ENCODE assay signal across 23 cellular contexts in genomic region chr10:114033566-114033965, GRCh38. TPM values are rescaled to one million over a fixed set of nuclear protein-coding genes. Genes with fewer than 3 reads are reported as not detected.
"Had no signal": no experiment of that assay in that cellular context is flagged by ENCODE, and none has a peak within 500 bp of the region (broad histone marks: within the 10 kb centered on the region; RNA-seq: fewer than 3 reads in every experiment).

No MANE protein-coding gene starts in this region.

- ATAC-seq: foreskin keratinocyte; left cardiac atrium; left ventricle myocardium superior; stimulated activated naive B cell treated with anti-CD40 and anti-IgM and Interleukin-4, amounts not matched to agents 10 μg/mL and 1 μg/mL and 100 μg/mL, for 72 hours had no signal

- DNase-seq: cortex of kidney; dorsolateral prefrontal cortex; effector CD8-positive, alpha-beta T cell; esophagus squamous epithelium; foreskin keratinocyte; immature natural killer cell; kidney; left cardiac atrium; left ventricle myocardium superior; mesenchymal stem cell; naive B cell; sigmoid colon; stimulated activated CD4-positive, alpha-beta T cell treated with anti-CD3 and anti-CD28 coated beads, Interleukin-2, amount 100 ng/mL, for 24 hours; stimulated activated CD4-positive, alpha-beta T cell treated with anti-CD3 and anti-CD28 coated beads, Interleukin-4, amount 100 ng/mL, for 4 hours; stimulated activated naive B cell treated with anti-CD40 and anti-IgM and Interleukin-4, amounts not matched to agents 10 μg/mL and 1 μg/mL and 100 μg/mL, for 72 hours; stomach; substantia nigra; transverse colon had no signal

- H3K36me3 ChIP-seq: esophagus squamous epithelium, sigmoid colon, stomach, thoracic aorta, transverse colon had no signal

- H3K27ac ChIP-seq: epithelial cell of prostate, esophagus squamous epithelium, foreskin keratinocyte, sigmoid colon, skin epidermis, stomach, thoracic aorta, transverse colon had no signal

- H3K4me3 ChIP-seq: dorsolateral prefrontal cortex, esophagus squamous epithelium, lung, sigmoid colon, skin epidermis, stomach, thoracic aorta, transverse colon had no signal

- H3K27me3 ChIP-seq: dorsolateral prefrontal cortex, foreskin keratinocyte, sigmoid colon, stomach had no signal

- H3K9me3 ChIP-seq: esophagus squamous epithelium, sigmoid colon, stomach, thoracic aorta, transverse colon had no signal

- H3K4me1 ChIP-seq: sigmoid colon, stomach, transverse colon had no signal

RNA-seq across cellular contexts. Expression of gene ADRB1, which starts 10.1 kb away (rescaled TPM):
- total RNA-seq: osteoblast had no signal
